In the genomic region with DNA sequence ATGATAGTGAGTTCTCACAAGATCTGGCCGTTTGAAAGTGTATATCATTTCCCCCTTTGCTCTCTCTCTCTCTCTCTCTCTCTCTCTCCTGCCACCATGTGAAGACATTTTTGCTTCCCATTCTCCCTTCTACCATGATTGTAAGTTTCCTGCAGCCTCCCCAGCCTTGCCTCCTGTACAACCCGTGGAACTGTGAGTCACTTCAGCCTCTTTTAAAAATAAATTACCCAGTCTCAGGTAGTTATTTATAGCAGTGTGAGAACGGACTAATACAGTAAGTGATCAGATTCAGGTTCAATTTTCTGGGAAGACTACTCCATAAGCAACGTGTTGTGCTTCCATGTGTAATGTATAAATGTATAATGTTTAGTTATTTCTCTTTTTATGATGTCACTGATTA, we compare ENCODE assay signal across 8 cellular contexts. TPM values are rescaled to one million over a fixed set of nuclear protein-coding genes. Genes with fewer than 3 reads are reported as not detected.
"Had no signal": no experiment of that assay in that cellular context is flagged by ENCODE, and none has a peak within 500 bp of the region (broad histone marks: within the 10 kb centered on the region; RNA-seq: fewer than 3 reads in every experiment).

No MANE protein-coding gene starts in this region.

- H3K4me3 ChIP-seq: GM12878 had no signal

- FAIRE-seq: G401.6, GM12878, GM12891, GM12892, GM18507 had no signal

- ATAC-seq: GM12878 had no signal

- DNase-seq: GDM1, GF-D8 had no signal

RNA-seq across cellular contexts. Expression of a gene that starts 29.2 kb away (rescaled TPM):
- total RNA-seq: G401, GM12878 had no signal
